Comparison of ENCODE assay signal across 1 cellular context in the genomic region with DNA sequence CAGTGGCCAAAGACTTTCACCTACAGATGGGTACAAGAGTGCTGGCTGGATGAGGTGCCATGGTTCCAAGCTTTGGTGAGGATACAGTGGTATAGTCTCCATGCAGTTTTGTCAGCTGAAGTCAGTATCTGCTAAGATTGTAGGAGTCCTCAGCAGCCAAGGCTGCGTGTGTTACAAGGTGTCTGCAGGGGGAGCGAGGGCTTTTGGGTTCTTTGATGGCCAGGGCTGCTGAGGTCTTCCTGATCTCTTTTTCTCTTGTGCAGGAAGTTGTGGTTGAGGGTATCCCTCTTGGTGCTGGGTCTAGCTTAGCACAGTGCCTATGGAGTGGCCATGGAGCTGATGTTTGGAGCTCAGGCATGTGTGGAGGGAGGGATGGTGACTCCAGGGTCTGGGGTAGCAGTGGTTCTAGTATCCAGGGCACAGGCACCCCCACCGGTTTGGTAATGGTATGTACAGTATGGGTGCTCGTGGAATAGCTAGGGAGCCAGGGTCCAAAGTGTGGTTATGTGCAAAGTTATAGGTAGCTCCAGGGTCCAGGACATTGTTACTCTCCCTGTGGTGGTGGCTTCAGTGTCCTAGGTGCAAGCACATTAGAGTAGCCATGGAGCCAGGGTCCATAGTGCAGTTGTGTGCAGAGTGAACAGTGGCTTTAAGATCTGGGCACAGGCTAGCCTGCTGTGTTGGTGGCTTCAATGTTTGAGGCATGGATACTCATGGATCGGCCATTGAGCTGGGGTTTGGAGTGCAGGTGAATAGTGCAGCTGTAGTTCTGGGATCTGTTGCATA.
TF ChIP-seq lines count a peak whose summit lies in the region.

No MANE protein-coding gene starts in this region.

TF ChIP-seq in WTC11, 78 proteins besides CTCF, POLR2A, EP300 and RAD21 (continued from another document):
- TF ChIP-seq, protein P1, sequence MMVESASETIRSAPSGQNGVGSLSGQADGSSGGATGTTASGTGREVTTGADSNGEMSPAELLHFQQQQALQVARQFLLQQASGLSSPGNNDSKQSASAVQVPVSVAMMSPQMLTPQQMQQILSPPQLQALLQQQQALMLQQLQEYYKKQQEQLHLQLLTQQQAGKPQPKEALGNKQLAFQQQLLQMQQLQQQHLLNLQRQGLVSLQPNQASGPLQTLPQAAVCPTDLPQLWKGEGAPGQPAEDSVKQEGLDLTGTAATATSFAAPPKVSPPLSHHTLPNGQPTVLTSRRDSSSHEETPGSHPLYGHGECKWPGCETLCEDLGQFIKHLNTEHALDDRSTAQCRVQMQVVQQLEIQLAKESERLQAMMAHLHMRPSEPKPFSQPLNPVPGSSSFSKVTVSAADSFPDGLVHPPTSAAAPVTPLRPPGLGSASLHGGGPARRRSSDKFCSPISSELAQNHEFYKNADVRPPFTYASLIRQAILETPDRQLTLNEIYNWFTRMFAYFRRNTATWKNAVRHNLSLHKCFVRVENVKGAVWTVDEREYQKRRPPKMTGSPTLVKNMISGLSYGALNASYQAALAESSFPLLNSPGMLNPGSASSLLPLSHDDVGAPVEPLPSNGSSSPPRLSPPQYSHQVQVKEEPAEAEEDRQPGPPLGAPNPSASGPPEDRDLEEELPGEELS (CRISPR knock-in tag; IDR thresholded peaks at IDR 0.05) = no peak
- TF ChIP-seq ZNF416 (CRISPR knock-in tag; IDR thresholded peaks at IDR 0.05) (no peak), GRHL2 (CRISPR knock-in tag; IDR thresholded peaks at IDR 0.05; ENCODE audit: insufficient replicate concordance, severe bottlenecking) (no peak), ZNF138 (CRISPR knock-in tag; conservative IDR thresholded peaks at IDR 0.05) (no peak), HMGA2 (CRISPR knock-in tag; IDR thresholded peaks at IDR 0.05) (no peak), ZNF423 (CRISPR knock-in tag; IDR thresholded peaks at IDR 0.05) (no peak), CBFB (CRISPR knock-in tag; IDR thresholded peaks at IDR 0.05; ENCODE audit: low read depth) (no peak), ZNF263 (CRISPR knock-in tag; IDR thresholded peaks at IDR 0.05; ENCODE audit: low read depth) (no peak)
- TF ChIP-seq, protein P2, sequence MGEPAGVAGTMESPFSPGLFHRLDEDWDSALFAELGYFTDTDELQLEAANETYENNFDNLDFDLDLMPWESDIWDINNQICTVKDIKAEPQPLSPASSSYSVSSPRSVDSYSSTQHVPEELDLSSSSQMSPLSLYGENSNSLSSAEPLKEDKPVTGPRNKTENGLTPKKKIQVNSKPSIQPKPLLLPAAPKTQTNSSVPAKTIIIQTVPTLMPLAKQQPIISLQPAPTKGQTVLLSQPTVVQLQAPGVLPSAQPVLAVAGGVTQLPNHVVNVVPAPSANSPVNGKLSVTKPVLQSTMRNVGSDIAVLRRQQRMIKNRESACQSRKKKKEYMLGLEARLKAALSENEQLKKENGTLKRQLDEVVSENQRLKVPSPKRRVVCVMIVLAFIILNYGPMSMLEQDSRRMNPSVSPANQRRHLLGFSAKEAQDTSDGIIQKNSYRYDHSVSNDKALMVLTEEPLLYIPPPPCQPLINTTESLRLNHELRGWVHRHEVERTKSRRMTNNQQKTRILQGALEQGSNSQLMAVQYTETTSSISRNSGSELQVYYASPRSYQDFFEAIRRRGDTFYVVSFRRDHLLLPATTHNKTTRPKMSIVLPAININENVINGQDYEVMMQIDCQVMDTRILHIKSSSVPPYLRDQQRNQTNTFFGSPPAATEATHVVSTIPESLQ (CRISPR knock-in tag; IDR thresholded peaks at IDR 0.05) = no peak
- TF ChIP-seq, protein P3, sequence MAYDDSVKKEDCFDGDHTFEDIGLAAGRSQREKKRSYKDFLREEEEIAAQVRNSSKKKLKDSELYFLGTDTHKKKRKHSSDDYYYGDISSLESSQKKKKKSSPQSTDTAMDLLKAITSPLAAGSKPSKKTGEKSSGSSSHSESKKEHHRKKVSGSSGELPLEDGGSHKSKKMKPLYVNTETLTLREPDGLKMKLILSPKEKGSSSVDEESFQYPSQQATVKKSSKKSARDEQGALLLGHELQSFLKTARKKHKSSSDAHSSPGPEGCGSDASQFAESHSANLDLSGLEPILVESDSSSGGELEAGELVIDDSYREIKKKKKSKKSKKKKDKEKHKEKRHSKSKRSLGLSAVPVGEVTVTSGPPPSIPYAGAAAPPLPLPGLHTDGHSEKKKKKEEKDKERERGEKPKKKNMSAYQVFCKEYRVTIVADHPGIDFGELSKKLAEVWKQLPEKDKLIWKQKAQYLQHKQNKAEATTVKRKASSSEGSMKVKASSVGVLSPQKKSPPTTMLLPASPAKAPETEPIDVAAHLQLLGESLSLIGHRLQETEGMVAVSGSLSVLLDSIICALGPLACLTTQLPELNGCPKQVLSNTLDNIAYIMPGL (CRISPR knock-in tag; IDR thresholded peaks at IDR 0.05) = no peak
- TF ChIP-seq, protein P4, sequence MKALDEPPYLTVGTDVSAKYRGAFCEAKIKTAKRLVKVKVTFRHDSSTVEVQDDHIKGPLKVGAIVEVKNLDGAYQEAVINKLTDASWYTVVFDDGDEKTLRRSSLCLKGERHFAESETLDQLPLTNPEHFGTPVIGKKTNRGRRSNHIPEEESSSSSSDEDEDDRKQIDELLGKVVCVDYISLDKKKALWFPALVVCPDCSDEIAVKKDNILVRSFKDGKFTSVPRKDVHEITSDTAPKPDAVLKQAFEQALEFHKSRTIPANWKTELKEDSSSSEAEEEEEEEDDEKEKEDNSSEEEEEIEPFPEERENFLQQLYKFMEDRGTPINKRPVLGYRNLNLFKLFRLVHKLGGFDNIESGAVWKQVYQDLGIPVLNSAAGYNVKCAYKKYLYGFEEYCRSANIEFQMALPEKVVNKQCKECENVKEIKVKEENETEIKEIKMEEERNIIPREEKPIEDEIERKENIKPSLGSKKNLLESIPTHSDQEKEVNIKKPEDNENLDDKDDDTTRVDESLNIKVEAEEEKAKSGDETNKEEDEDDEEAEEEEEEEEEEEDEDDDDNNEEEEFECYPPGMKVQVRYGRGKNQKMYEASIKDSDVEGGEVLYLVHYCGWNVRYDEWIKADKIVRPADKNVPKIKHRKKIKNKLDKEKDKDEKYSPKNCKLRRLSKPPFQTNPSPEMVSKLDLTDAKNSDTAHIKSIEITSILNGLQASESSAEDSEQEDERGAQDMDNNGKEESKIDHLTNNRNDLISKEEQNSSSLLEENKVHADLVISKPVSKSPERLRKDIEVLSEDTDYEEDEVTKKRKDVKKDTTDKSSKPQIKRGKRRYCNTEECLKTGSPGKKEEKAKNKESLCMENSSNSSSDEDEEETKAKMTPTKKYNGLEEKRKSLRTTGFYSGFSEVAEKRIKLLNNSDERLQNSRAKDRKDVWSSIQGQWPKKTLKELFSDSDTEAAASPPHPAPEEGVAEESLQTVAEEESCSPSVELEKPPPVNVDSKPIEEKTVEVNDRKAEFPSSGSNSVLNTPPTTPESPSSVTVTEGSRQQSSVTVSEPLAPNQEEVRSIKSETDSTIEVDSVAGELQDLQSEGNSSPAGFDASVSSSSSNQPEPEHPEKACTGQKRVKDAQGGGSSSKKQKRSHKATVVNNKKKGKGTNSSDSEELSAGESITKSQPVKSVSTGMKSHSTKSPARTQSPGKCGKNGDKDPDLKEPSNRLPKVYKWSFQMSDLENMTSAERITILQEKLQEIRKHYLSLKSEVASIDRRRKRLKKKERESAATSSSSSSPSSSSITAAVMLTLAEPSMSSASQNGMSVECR (CRISPR knock-in tag; IDR thresholded peaks at IDR 0.05; ENCODE audit: borderline replicate concordance) = no peak
